10 cellular contexts compared by ENCODE assay signal in genomic region chr2:218981390-218982311, GRCh38. TPM values are rescaled to one million over a fixed set of nuclear protein-coding genes. Genes with fewer than 3 reads are reported as not detected.
A peak's percentile ranks its signal among the peaks of the same experiment; 100 is the strongest.
DNase-seq lines count a peak whose midpoint lies in the region; ATAC-seq and TF ChIP-seq lines count a peak whose summit lies in the region.
"Had no signal": no experiment of that assay in that cellular context is flagged by ENCODE, and none has a peak within 500 bp of the region (broad histone marks: within the 10 kb centered on the region; RNA-seq: fewer than 3 reads in every experiment).

No MANE protein-coding gene starts in this region.

- TF ChIP-seq CTCF in GM12874 (IDR thresholded peaks at IDR 0.05; ENCODE audit: insufficient read depth, low read depth, low read length) (peak; percentile 5; the same call in 1 of the 2 replicates), OCI-LY3 (IDR thresholded peaks at IDR 0.05; ENCODE audit: low read depth, low read length) (peak; percentile 49), osteoblast (IDR thresholded peaks at IDR 0.05; ENCODE audit: extremely low read depth, low read depth, low read length) (no peak)

- H3K9ac ChIP-seq in OCI-LY3 (ENCODE audit: low read length) (peak overlapping the region; percentile 75), duodenal mucosa (ENCODE audit: low read depth in 1 of 2, low read length in 2 of 2) (no peak overlapping the region)

- H3K4me3 ChIP-seq in OCI-LY3 (ENCODE audit: low read length), result peak overlapping the region; percentile 84
- H3K4me3 ChIP-seq in duodenal mucosa (ENCODE audit: low read depth in 1 of 2, low read length in 2 of 2), result peak overlapping the region; percentile 19 to 51
- no peak overlapping the region for H3K4me3 ChIP-seq in osteoblast (ENCODE audit: insufficient read depth, low read length)

- DNase-seq in osteoblast (ENCODE audit: insufficient read length, low spot score, missing footprints) (peak; percentile 87), putamen (ENCODE audit: low spot score) (no peak), substantia nigra (lab: John Stamatoyannopoulos, UW) (no peak)

- H3K36me3 ChIP-seq in OCI-LY3 (replicated peaks; ENCODE audit: low read depth, low read length), result no peaks in the 10 kb centered on the region
- H3K36me3 ChIP-seq in duodenal mucosa (ENCODE audit: control insufficient read depth in 1 of 2, insufficient read depth in 2 of 2, low read length in 2 of 2), result no peaks in the 10 kb centered on the region
- no peaks in the 10 kb centered on the region for H3K36me3 ChIP-seq in osteoblast (ENCODE audit: insufficient read depth, low read length)
- H3K36me3 ChIP-seq: uterus had no signal

- H2AFZ ChIP-seq in OCI-LY3 (ENCODE audit: low read depth, low read length) (no peak overlapping the region), osteoblast (ENCODE audit: low read length) (no peak overlapping the region)

- H3K4me1 ChIP-seq in OCI-LY3 (ENCODE audit: low read length) (peaks cover 5% of the 10 kb centered on the region), duodenal mucosa (ENCODE audit: control insufficient read depth in 1 of 2, insufficient read depth in 2 of 2, low read length in 2 of 2) (peaks cover 14 to 31% of the 10 kb centered on the region in 2 donors), osteoblast (ENCODE audit: insufficient read depth, low read length) (no peaks in the 10 kb centered on the region)

- ATAC-seq in HG02973 (IDR thresholded peaks at IDR 0.05; ENCODE audit: unreplicated experiment) (no peak), GM19467 (IDR thresholded peaks at IDR 0.05; ENCODE audit: unreplicated experiment) (no peak)

- peak overlapping the region; percentile 76 for H3K4me2 ChIP-seq in OCI-LY3 (ENCODE audit: low read length)
- H3K4me2 ChIP-seq in osteoblast (ENCODE audit: insufficient read depth, low read length), result peak overlapping the region; percentile 28

- H3K79me2 ChIP-seq in OCI-LY3 (ENCODE audit: low read length) (peaks cover 2% of the 10 kb centered on the region; the same call in 1 of the 2 replicates), osteoblast (ENCODE audit: insufficient read depth, low read length) (no peaks in the 10 kb centered on the region)

- H3K27me3 ChIP-seq in OCI-LY3 (ENCODE audit: low read depth, low read length) (0 out of 2 replicates have a peak, but pooled peaks cover 1% of the 10 kb centered on the region), duodenal mucosa (ENCODE audit: control insufficient read depth in 1 of 2, insufficient read depth in 2 of 2, low read length in 2 of 2) (peaks cover 63 to 64% of the 10 kb centered on the region in 2 donors), osteoblast (ENCODE audit: insufficient read depth, low read length) (peaks cover 72% of the 10 kb centered on the region)

- no peaks in the 10 kb centered on the region for H3K9me3 ChIP-seq in OCI-LY3 (ENCODE audit: insufficient read depth, low read length)
- H3K9me3 ChIP-seq in duodenal mucosa (ENCODE audit: control insufficient read depth in 1 of 2, low read length in 2 of 2), result no peaks in the 10 kb centered on the region
- no peaks in the 10 kb centered on the region for H3K9me3 ChIP-seq in osteoblast (ENCODE audit: low read depth, low read length)
- H3K9me3 ChIP-seq: uterus had no signal

- no peaks in the 10 kb centered on the region for H4K20me1 ChIP-seq in OCI-LY3 (ENCODE audit: insufficient read depth, low read length)
- H4K20me1 ChIP-seq in osteoblast (ENCODE audit: insufficient read depth, low read length), result no peaks in the 10 kb centered on the region

- H3K27ac ChIP-seq in OCI-LY3 (ENCODE audit: low read length) (peak overlapping the region; percentile 66), duodenal mucosa (ENCODE audit: low read depth, low read length) (no peak overlapping the region), osteoblast (ENCODE audit: low read depth, low read length) (no peak overlapping the region), substantia nigra (ENCODE audit: low read depth, low read length, poor library complexity, severe bottlenecking) (no peak overlapping the region)
- H3K27ac ChIP-seq: uterus had no signal

RNA-seq across cellular contexts. Expression of gene FEV, which starts 3.3 kb away (rescaled TPM):
- total RNA-seq in osteoblast, result not detected in 2 replicates
- total RNA-seq: fibroblast of lung, uterus had no signal

RNA-seq across cellular contexts. Expression of gene CRYBA2, which starts 11.6 kb away (rescaled TPM):
- not detected in 2 replicates for total RNA-seq in osteoblast
- total RNA-seq: fibroblast of lung, uterus had no signal

RNA-seq across cellular contexts. Expression of gene CDK5R2, which starts 22.2 kb away (rescaled TPM):
- not detected in 2 replicates for total RNA-seq in osteoblast
- total RNA-seq: uterus had no signal

RNA-seq across cellular contexts. Expression of gene CFAP65, which starts 59.7 kb away (rescaled TPM):
- not detected in 2 replicates for total RNA-seq in osteoblast
- total RNA-seq: fibroblast of lung had no signal
